Comparison of ENCODE assay signal across 11 cellular contexts in the genomic region with DNA sequence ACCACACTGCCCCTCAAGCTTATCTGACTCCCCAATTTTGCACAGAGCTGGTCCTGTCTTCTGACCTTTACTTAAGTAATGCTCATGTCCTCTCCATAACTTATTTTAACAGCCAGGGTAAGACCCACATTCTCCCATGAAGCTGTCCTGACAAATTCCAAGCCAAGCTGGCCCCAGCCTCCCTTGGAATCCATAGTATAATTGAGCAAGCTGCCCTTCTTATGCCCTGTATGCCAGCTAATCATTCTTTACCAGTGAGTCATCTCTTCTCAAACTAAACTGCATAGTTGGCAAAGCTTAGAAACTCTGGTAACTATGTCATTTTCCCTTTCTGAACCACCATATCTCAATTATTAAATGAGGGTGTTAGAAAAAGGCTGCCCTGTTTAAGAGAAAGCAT.
DNase-seq lines count a peak whose midpoint lies in the region; ATAC-seq and TF ChIP-seq lines count a peak whose summit lies in the region.
"Had no signal": no experiment of that assay in that cellular context is flagged by ENCODE, and none has a peak within 500 bp of the region (broad histone marks: within the 10 kb centered on the region; RNA-seq: fewer than 3 reads in every experiment).

No MANE protein-coding gene starts in this region.

- no peaks in the 10 kb centered on the region for H3K9me3 ChIP-seq in Panc1 (ENCODE audit: control insufficient read depth, insufficient read depth, low read depth, low read length)

- CTCF ChIA-PET in BJ (lab: Yijun Ruan, JAX) (no interaction called here), Panc1 (lab: Charles Lee) (no interaction called here)

- BruUV-seq in Panc1 (replicated peaks; lab: Mats Ljungman, UMichigan) = no TSS peak

- no peak overlapping the region for H3K4me3 ChIP-seq in BJ (ENCODE audit: low read depth, low read length)
- no peak overlapping the region for H3K4me3 ChIP-seq in Panc1 (ENCODE audit: low read depth in 2 of 2, low read length in 2 of 2)
- no peak overlapping the region for H3K4me3 ChIP-seq in epithelial cell of proximal tubule (ENCODE audit: low read depth, low read length)

- H3K27ac ChIP-seq in Panc1 (ENCODE audit: low read length) = peak overlapping the region; percentile 71

- intact Hi-C loops in Panc1 (cut with micrococcal nuclease; ENCODE audit: unreplicated experiment) = no loop called here

- H3K27me3 ChIP-seq in BJ (ENCODE audit: control insufficient read depth, insufficient read depth, low read length) (no peaks in the 10 kb centered on the region), Panc1 (ENCODE audit: control insufficient read depth, insufficient read depth, low read length) (no peaks in the 10 kb centered on the region)

- no peaks in the 10 kb centered on the region for H3K36me3 ChIP-seq in BJ (ENCODE audit: control insufficient read depth, insufficient read depth, low read length)
- H3K36me3 ChIP-seq in Panc1 (ENCODE audit: control insufficient read depth, insufficient read depth, low read length) = no peaks in the 10 kb centered on the region

- in situ Hi-C loops in Panc1 (cut with HindIII; ENCODE audit: low pct_unique_long_range_greater_than_20kb, low sequenced_read_pairs) = no loop called here

- DNase-seq in BJ (ENCODE audit: low read depth) = peak; percentile 1
- DNase-seq in Panc1 (ENCODE audit: low read depth, low spot score) = no peak
- peak; percentile 90 for DNase-seq in epithelial cell of proximal tubule (ENCODE audit: low read depth)
- peak; percentile 52 for DNase-seq in mucosa of gallbladder (ENCODE audit: low spot score)
- no peak for DNase-seq in NCI-H2171 treated with DMSO at 0.1 percent for 48 hours (lab: John Stamatoyannopoulos, UW)
- no peak for DNase-seq in GM10266 (ENCODE audit: extremely low spot score)
- DNase-seq in NCI-H1436 (lab: John Stamatoyannopoulos, UW) = no peak
- DNase-seq: CD4-positive, alpha-beta memory T cell; OCI-M1; stimulated activated CD4-positive, alpha-beta T cell treated with anti-CD3 and anti-CD28 coated beads, Interleukin-2, amount 100 ng/mL, for 48 hours had no signal

- POLR2A ChIA-PET in BJ (lab: Charles Lee) = no interaction called here
- POLR2A ChIA-PET in Panc1 (lab: Charles Lee) = no interaction called here

- TF ChIP-seq CTCF in BJ (IDR thresholded peaks at IDR 0.05; ENCODE audit: insufficient read depth, low read depth, low read length) = no peak
- TF ChIP-seq CTCF in Panc1 (IDR thresholded peaks at IDR 0.05) = no peak
- no peak for TF ChIP-seq CTCF in epithelial cell of proximal tubule (conservative IDR thresholded peaks at IDR 0.05; ENCODE audit: low read depth, low read length)
- TF ChIP-seq CTCF in GM10266 (IDR thresholded peaks at IDR 0.05; ENCODE audit: control insufficient read depth, insufficient read depth, low read depth, missing control alignments) = no peak

- H3K4me1 ChIP-seq in Panc1 (ENCODE audit: control insufficient read depth, insufficient read depth, low read length) = peaks cover 30% of the 10 kb centered on the region

- ATAC-seq in Panc1 (peak; percentile 85), HG03175 (IDR thresholded peaks at IDR 0.05; ENCODE audit: unreplicated experiment) (no peak)

Comparison
In these comparisons a context has a peak if more than half of its experiments do, and no peak if none do; other contexts are left out.
1. DNase-seq: peak in BJ (single experiment), epithelial cell of proximal tubule (single experiment) and mucosa of gallbladder (single experiment); none in Panc1 (single experiment), NCI-H2171 treated with DMSO at 0.1 percent for 48 hours (single experiment), GM10266 (single experiment) and NCI-H1436 (single experiment).